In genomic region chr22:32533265-32534068, GRCh38 we compare ENCODE assay signal across 14 cellular contexts. TPM values are rescaled to one million over a fixed set of nuclear protein-coding genes. Genes with fewer than 3 reads are reported as not detected.
DNase-seq lines count a peak whose midpoint lies in the region; FAIRE-seq and TF ChIP-seq lines count a peak whose summit lies in the region.
"Had no signal": no experiment of that assay in that cellular context is flagged by ENCODE, and none has a peak within 500 bp of the region (broad histone marks: within the 10 kb centered on the region; RNA-seq: fewer than 3 reads in every experiment).

No MANE protein-coding gene starts in this region.

- H3K27ac ChIP-seq in coronary artery (peak overlapping the region; percentile 18 to 64), mesodermal cell (ENCODE audit: low read depth, low read length, severe bottlenecking) (peak overlapping the region; percentile 72), tibial artery (peak overlapping the region; percentile 15 to 23)

- no peak for TF ChIP-seq CTCF in coronary artery (IDR thresholded peaks at IDR 0.05)
- no peak for TF ChIP-seq CTCF in tibial artery (IDR thresholded peaks at IDR 0.05)

- H3K36me3 ChIP-seq in mesodermal cell (ENCODE audit: control insufficient read depth, insufficient read depth, low read length), result no peaks in the 10 kb centered on the region
- H3K36me3 ChIP-seq in tibial artery, result no peaks in the 10 kb centered on the region

- DNase-seq in RCC 7860 (ENCODE audit: low spot score) (peak; percentile 6), coronary artery (ENCODE audit: low spot score) (no peak), tibial artery (no peak), T-helper 2 cell (no peak), pons (ENCODE audit: low spot score) (no peak)
- DNase-seq in activated effector memory CD4-positive, alpha-beta T cell treated with anti-CD3 and anti-CD28 coated beads, Interleukin-2, amount 50 U/mL, for 16 hours, result no peak
- DNase-seq in stimulated activated naive CD4-positive, alpha-beta T cell (lab: John Stamatoyannopoulos, UW), result no peak
- DNase-seq: activated CD4-positive, alpha-beta T cell treated with anti-CD3 and anti-CD28 coated beads for 1 hour; activated effector memory CD4-positive, alpha-beta T cell treated with Interleukin-2 at 50 U/mL for 16 hours; DND-41; immature natural killer cell; NCI-H2081; retina had no signal

- intact Hi-C loops in tibial artery (cut with DNase I; ENCODE audit: low total_unique reads), result loop anchor here (10.0 kb wide), 1 partner anchor 121 kb away; no protein-coding TSS in a partner anchor

- no peaks in the 10 kb centered on the region for H3K9me3 ChIP-seq in mesodermal cell (ENCODE audit: control insufficient read depth, low read length)
- no peaks in the 10 kb centered on the region for H3K9me3 ChIP-seq in tibial artery

- no peak for FAIRE-seq in RCC 7860 (lab: Jason Lieb, UNC)

- WGBS in mesodermal cell (ENCODE audit: insufficient coverage in 2 of 2), 2 experiments, result 88 to 95% methylated on average over 11 to 14 of the region's 14 CpGs

- H3K4me3 ChIP-seq in coronary artery, result no peak overlapping the region
- H3K4me3 ChIP-seq in mesodermal cell (ENCODE audit: extremely low read depth, insufficient read depth, low read length, poor library complexity, severe bottlenecking), result no peak overlapping the region
- no peak overlapping the region for H3K4me3 ChIP-seq in tibial artery

- peaks cover 0 to 10% of the 10 kb centered on the region in 2 donors for H3K27me3 ChIP-seq in tibial artery

- H3K4me1 ChIP-seq in mesodermal cell (ENCODE audit: control insufficient read depth, insufficient read depth, low read length, poor library complexity, severe bottlenecking) (peaks cover 26% of the 10 kb centered on the region), tibial artery (peaks cover 4 to 39% (median 27%) of the 10 kb centered on the region in 4 donors)

RNA-seq across cellular contexts. Expression of gene FBXO7, which starts 58.9 kb away (rescaled TPM):
- polyA plus RNA-seq in mesodermal cell (2013, experiment 1 of 2), result 86.0 TPM
- 91.4 TPM for polyA plus RNA-seq in mesodermal cell (2013, experiment 2 of 2)

Comparison
In these comparisons a context has a peak if more than half of its experiments do, and no peak if none do; other contexts are left out.
1. H3K27ac ChIP-seq: peak in every context shown above with its lines; median percentile 72 in mesodermal cell; 41 in coronary artery; 19 in tibial artery.